Comparison of ENCODE assay signal across 8 cellular contexts in genomic region chr19:52296400-52296772, GRCh38. TPM values are rescaled to one million over a fixed set of nuclear protein-coding genes. Genes with fewer than 3 reads are reported as not detected.
DNase-seq lines count a peak whose midpoint lies in the region; ATAC-seq and TF ChIP-seq lines count a peak whose summit lies in the region.

No MANE protein-coding gene starts in this region.

- no peaks in the 10 kb centered on the region for H3K27me3 ChIP-seq in BE2C
- H3K27me3 ChIP-seq in left lung = no peaks in the 10 kb centered on the region
- H3K27me3 ChIP-seq in tibial artery = no peaks in the 10 kb centered on the region

- intact Hi-C loops in left lung (cut with DNase I) = no loop called here
- intact Hi-C loops in tibial artery (cut with DNase I; ENCODE audit: low total_unique reads) = no loop called here

- no peak for DNase-seq in BE2C
- no peak for DNase-seq in left lung
- no peak for DNase-seq in tibial artery
- DNase-seq in GM13976 (ENCODE audit: low spot score) = no peak
- no peak for DNase-seq in NCI-H524 (lab: John Stamatoyannopoulos, UW)

- H3K4me1 ChIP-seq in BE2C = no peaks in the 10 kb centered on the region
- peaks cover 3 to 17% of the 10 kb centered on the region in 2 donors for H3K4me1 ChIP-seq in left lung
- peaks cover 0 to 15% (median 9%) of the 10 kb centered on the region in 4 donors for H3K4me1 ChIP-seq in tibial artery

- ATAC-seq in HG03135 (IDR thresholded peaks at IDR 0.05; ENCODE audit: unreplicated experiment) = peak; percentile 10
- peak; percentile 15 for ATAC-seq in left lung
- no peak for ATAC-seq in GM21576 (IDR thresholded peaks at IDR 0.05; ENCODE audit: unreplicated experiment)

- H3K9me3 ChIP-seq in BE2C (no peaks in the 10 kb centered on the region), left lung (peaks cover 0 to 39% of the 10 kb centered on the region in 2 donors), tibial artery (peaks cover 0 to 4% (median 0%) of the 10 kb centered on the region in 3 donors)

- H3K36me3 ChIP-seq in BE2C = peaks cover 21% of the 10 kb centered on the region
- H3K36me3 ChIP-seq in left lung = peaks cover 0 to 28% of the 10 kb centered on the region in 2 donors
- peaks cover 21 to 42% (median 28%) of the 10 kb centered on the region in 3 donors for H3K36me3 ChIP-seq in tibial artery

- peak overlapping the region; percentile 67 for H3K4me3 ChIP-seq in BE2C (ENCODE audit: low read depth, low read length)
- H3K4me3 ChIP-seq in left lung = peak overlapping the region; percentile 60 to 62
- peak overlapping the region; percentile 83 to 96 for H3K4me3 ChIP-seq in tibial artery

- in situ Hi-C loops in GM13976 (cut with MboI; ENCODE audit: low sequenced_read_pairs, unreplicated experiment) = no loop called here

- H3K27ac ChIP-seq in angular gyrus (ENCODE audit: low read depth, low read length) (peak overlapping the region; percentile 35), left lung (peak overlapping the region; percentile 26 to 76), tibial artery (peak overlapping the region; percentile 83 to 96)

- TF ChIP-seq CTCF in BE2C (IDR thresholded peaks at IDR 0.05; ENCODE audit: low read depth, low read length) = no peak
- no peak for TF ChIP-seq CTCF in left lung (IDR thresholded peaks at IDR 0.05)
- no peak for TF ChIP-seq CTCF in tibial artery (IDR thresholded peaks at IDR 0.05)
- no peak for TF ChIP-seq CTCF in GM13976 (IDR thresholded peaks at IDR 0.05; ENCODE audit: borderline replicate concordance, control extremely low read depth, extremely low read depth, insufficient read depth, missing control alignments)

RNA-seq across cellular contexts. Expression of gene ZNF480, which starts 0.6 kb away (rescaled TPM):
- polyA plus RNA-seq in BE2C (2012; ENCODE audit: insufficient read depth, insufficient read length, low read depth) = 11.2 TPM
- 10 to 100 TPM; 10.7 to 12.1 TPM for total RNA-seq in left lung

RNA-seq across cellular contexts. Expression of gene ZNF766, which starts 27.0 kb away (rescaled TPM):
- polyA plus RNA-seq in BE2C (2012; ENCODE audit: insufficient read depth, insufficient read length, low read depth) = 2.5 TPM
- total RNA-seq in left lung = 10 to 100 TPM; 14.1 to 16.1 TPM

RNA-seq across cellular contexts. Expression of gene ZNF610, which starts 39.7 kb away (rescaled TPM):
- polyA plus RNA-seq in BE2C (2012; ENCODE audit: insufficient read depth, insufficient read length, low read depth) = 0.76 TPM
- total RNA-seq in left lung = 1 to 10 TPM; 2.1 to 5.7 TPM

Comparison
In these comparisons a context has a peak if more than half of its experiments do, and no peak if none do; other contexts are left out.
1. H3K27ac ChIP-seq: peak in every context shown above with its lines; median percentile 90 in tibial artery; 51 in left lung; 35 in angular gyrus.